Comparison of ENCODE assay signal across 2 cellular contexts in the genomic region with DNA sequence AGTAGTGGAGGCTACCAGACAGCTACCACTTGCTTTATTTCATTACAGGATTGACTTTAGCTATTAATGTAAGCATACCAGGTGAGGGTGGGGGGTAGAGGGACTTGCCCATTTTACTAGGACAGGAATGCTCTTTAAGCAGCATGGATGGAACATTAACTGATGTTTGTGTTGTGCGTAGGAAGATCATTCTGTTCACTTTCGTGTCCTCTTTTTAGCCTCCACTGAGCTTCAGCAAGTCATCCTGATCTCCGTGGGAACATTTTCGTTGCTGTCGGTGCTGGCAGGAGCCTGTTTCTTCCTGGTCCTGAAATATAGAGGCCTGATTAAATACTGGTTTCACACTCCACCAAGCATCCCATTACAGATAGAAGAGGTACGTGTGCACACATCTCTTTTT.
TF ChIP-seq lines count a peak whose summit lies in the region.

No MANE protein-coding gene starts in this region.

TF ChIP-seq in GM12891, 5 proteins besides CTCF, POLR2A, EP300 and RAD21:
- 0 out of 2 replicates have a peak, but pooled peaks have one; percentile 10 for TF ChIP-seq SPI1 (IDR thresholded peaks at IDR 0.05; ENCODE audit: low read depth, low read length)
- TF ChIP-seq PAX5 (IDR thresholded peaks at IDR 0.05; ENCODE audit: insufficient read depth, low read length, severe bottlenecking), result no peak
- no peak for TF ChIP-seq TAF1 (IDR thresholded peaks at IDR 0.05; ENCODE audit: low read depth, low read length)
- TF ChIP-seq POLR2AphosphoS5 (IDR thresholded peaks at IDR 0.05; ENCODE audit: low read depth, low read length), result no peak
- no peak for TF ChIP-seq POU2F2 (IDR thresholded peaks at IDR 0.05; ENCODE audit: low read depth, low read length)

TF ChIP-seq in GM12878, 131 proteins besides CTCF, POLR2A, EP300 and RAD21:
- TF ChIP-seq CREB1 (IDR thresholded peaks at IDR 0.05; ENCODE audit: low read depth), result 0 out of 2 replicates have a peak, but pooled peaks have one; percentile 37
- TF ChIP-seq CREM (IDR thresholded peaks at IDR 0.05; ENCODE audit: low read depth), result peak; percentile 47; the same call in 1 of the 2 replicates
- TF ChIP-seq, protein P1, sequence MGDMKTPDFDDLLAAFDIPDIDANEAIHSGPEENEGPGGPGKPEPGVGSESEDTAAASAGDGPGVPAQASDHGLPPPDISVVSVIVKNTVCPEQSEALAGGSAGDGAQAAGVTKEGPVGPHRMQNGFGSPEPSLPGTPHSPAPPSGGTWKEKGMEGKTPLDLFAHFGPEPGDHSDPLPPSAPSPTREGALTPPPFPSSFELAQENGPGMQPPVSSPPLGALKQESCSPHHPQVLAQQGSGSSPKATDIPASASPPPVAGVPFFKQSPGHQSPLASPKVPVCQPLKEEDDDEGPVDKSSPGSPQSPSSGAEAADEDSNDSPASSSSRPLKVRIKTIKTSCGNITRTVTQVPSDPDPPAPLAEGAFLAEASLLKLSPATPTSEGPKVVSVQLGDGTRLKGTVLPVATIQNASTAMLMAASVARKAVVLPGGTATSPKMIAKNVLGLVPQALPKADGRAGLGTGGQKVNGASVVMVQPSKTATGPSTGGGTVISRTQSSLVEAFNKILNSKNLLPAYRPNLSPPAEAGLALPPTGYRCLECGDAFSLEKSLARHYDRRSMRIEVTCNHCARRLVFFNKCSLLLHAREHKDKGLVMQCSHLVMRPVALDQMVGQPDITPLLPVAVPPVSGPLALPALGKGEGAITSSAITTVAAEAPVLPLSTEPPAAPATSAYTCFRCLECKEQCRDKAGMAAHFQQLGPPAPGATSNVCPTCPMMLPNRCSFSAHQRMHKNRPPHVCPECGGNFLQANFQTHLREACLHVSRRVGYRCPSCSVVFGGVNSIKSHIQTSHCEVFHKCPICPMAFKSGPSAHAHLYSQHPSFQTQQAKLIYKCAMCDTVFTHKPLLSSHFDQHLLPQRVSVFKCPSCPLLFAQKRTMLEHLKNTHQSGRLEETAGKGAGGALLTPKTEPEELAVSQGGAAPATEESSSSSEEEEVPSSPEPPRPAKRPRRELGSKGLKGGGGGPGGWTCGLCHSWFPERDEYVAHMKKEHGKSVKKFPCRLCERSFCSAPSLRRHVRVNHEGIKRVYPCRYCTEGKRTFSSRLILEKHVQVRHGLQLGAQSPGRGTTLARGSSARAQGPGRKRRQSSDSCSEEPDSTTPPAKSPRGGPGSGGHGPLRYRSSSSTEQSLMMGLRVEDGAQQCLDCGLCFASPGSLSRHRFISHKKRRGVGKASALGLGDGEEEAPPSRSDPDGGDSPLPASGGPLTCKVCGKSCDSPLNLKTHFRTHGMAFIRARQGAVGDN (IDR thresholded peaks at IDR 0.05), result 0 out of 2 replicates have a peak, but pooled peaks have one; percentile 23
- 0 out of 2 replicates have a peak, but pooled peaks have one; percentile 6 for TF ChIP-seq HDGF (IDR thresholded peaks at IDR 0.05)
- TF ChIP-seq, protein P2, sequence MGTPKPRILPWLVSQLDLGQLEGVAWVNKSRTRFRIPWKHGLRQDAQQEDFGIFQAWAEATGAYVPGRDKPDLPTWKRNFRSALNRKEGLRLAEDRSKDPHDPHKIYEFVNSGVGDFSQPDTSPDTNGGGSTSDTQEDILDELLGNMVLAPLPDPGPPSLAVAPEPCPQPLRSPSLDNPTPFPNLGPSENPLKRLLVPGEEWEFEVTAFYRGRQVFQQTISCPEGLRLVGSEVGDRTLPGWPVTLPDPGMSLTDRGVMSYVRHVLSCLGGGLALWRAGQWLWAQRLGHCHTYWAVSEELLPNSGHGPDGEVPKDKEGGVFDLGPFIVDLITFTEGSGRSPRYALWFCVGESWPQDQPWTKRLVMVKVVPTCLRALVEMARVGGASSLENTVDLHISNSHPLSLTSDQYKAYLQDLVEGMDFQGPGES (IDR thresholded peaks at IDR 0.05), result no peak
- TF ChIP-seq MEF2A (IDR thresholded peaks at IDR 0.05; ENCODE audit: insufficient read depth, low read depth, low read length), result 0 out of 2 replicates have a peak, but pooled peaks have one; percentile 24
- peak; percentile 33 for TF ChIP-seq RUNX3 (IDR thresholded peaks at IDR 0.05; ENCODE audit: low read length)
- peak; percentile 27 for TF ChIP-seq MEF2B (IDR thresholded peaks at IDR 0.05; ENCODE audit: partially characterized antibody, poor library complexity, severe bottlenecking)
- no peak for TF ChIP-seq TARDBP (IDR thresholded peaks at IDR 0.05; ENCODE audit: borderline replicate concordance)
- TF ChIP-seq, protein P3, sequence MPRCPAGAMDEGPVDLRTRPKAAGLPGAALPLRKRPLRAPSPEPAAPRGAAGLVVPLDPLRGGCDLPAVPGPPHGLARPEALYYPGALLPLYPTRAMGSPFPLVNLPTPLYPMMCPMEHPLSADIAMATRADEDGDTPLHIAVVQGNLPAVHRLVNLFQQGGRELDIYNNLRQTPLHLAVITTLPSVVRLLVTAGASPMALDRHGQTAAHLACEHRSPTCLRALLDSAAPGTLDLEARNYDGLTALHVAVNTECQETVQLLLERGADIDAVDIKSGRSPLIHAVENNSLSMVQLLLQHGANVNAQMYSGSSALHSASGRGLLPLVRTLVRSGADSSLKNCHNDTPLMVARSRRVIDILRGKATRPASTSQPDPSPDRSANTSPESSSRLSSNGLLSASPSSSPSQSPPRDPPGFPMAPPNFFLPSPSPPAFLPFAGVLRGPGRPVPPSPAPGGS (IDR thresholded peaks at IDR 0.05; ENCODE audit: borderline replicate concordance, insufficient read depth, low read depth, low read length, poor library complexity, severe bottlenecking), result peak; percentile 55
- TF ChIP-seq TCF12 (IDR thresholded peaks at IDR 0.05; ENCODE audit: low read depth, low read length), result 0 out of 2 replicates have a peak, but pooled peaks have one; percentile 40
- TF ChIP-seq TCF7 (IDR thresholded peaks at IDR 0.05; ENCODE audit: borderline replicate concordance), result no peak
- no peak for TF ChIP-seq CBFB (IDR thresholded peaks at IDR 0.05; ENCODE audit: low read depth)
- TF ChIP-seq SP1 (IDR thresholded peaks at IDR 0.05; ENCODE audit: low read depth, low read length), result peak; percentile 22
- TF ChIP-seq, protein P4, sequence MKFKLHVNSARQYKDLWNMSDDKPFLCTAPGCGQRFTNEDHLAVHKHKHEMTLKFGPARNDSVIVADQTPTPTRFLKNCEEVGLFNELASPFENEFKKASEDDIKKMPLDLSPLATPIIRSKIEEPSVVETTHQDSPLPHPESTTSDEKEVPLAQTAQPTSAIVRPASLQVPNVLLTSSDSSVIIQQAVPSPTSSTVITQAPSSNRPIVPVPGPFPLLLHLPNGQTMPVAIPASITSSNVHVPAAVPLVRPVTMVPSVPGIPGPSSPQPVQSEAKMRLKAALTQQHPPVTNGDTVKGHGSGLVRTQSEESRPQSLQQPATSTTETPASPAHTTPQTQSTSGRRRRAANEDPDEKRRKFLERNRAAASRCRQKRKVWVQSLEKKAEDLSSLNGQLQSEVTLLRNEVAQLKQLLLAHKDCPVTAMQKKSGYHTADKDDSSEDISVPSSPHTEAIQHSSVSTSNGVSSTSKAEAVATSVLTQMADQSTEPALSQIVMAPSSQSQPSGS (IDR thresholded peaks at IDR 0.05; ENCODE audit: low read length), result peak; percentile 45; the same call in 1 of the 2 replicates
- no peak for TF ChIP-seq MYB (IDR thresholded peaks at IDR 0.05; ENCODE audit: borderline replicate concordance, low read depth, low read length)
- TF ChIP-seq ZSCAN29 (IDR thresholded peaks at IDR 0.05), result no peak
- TF ChIP-seq DPF2 (IDR thresholded peaks at IDR 0.05), result no peak
- 0 out of 2 replicates have a peak, but pooled peaks have one; percentile 11 for TF ChIP-seq PAX5 (IDR thresholded peaks at IDR 0.05; ENCODE audit: borderline replicate concordance, low read depth, low read length)
